In the genomic region with DNA sequence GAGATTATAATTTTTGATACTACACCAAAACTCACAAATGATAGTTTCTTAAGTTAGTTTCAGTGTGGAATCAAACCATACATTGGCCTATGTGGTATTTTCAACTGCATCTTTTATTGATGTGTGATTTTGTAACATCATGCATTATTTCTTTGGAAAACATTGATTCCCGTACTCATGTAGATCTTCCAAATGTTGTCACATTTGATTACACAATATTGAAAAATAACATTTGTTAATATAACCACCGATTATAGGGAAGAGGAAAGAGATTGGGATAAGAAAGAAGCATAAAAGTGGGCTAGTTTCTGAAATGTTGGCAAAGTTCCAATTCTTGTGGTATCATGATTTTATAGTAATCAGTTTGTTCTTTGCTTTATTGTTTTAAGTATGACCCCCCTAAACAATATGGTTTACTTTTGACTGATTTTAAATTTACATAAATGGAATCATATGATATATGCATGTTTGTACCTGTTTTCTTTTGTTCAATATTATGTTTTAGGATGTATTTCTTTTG, we compare ENCODE assay signal across 22 cellular contexts.
DNase-seq lines count a peak whose midpoint lies in the region; ATAC-seq, FAIRE-seq and TF ChIP-seq lines count a peak whose summit lies in the region.
"Had no signal": no experiment of that assay in that cellular context is flagged by ENCODE, and none has a peak within 500 bp of the region (broad histone marks: within the 10 kb centered on the region; RNA-seq: fewer than 3 reads in every experiment).

No MANE protein-coding gene starts in this region.

- no peaks in the 10 kb centered on the region for H4K20me1 ChIP-seq in HepG2 (ENCODE audit: insufficient read depth, low read length)
- H4K20me1 ChIP-seq: BLaER1 had no signal

- H3K27me3 ChIP-seq in HepG2 (ENCODE audit: control insufficient read depth in 1 of 2, insufficient read depth in 2 of 2, low read length in 2 of 2) (no peaks in the 10 kb centered on the region), right lobe of liver (no peaks in the 10 kb centered on the region), adipocyte (replicated peaks; ENCODE audit: control insufficient read depth, insufficient read depth, low read length) (no peaks in the 10 kb centered on the region)
- H3K27me3 ChIP-seq: BLaER1 had no signal

- FAIRE-seq in HepG2 (lab: Jason Lieb, UNC), result no peak
- FAIRE-seq: GM12891, GM18507, H1 had no signal

- in situ Hi-C loops in HepG2 (cut with HindIII; ENCODE audit: extremely low pct_ligation_motif_present, low pct_unique_long_range_greater_than_20kb), result no loop called here

- TF ChIP-seq CTCF in HepG2 (CRISPR knock-in tag; IDR thresholded peaks at IDR 0.05) (no peak), right lobe of liver (IDR thresholded peaks at IDR 0.05) (no peak)

- peak; percentile 8 for DNase-seq in DMS 273 (lab: John Stamatoyannopoulos, UW; ENCODE audit: unreplicated experiment)
- DNase-seq in DMS 273 treated with DMSO at 0.1 percent for 48 hours (lab: John Stamatoyannopoulos, UW), result no peak
- no peak for DNase-seq in HepG2 (ENCODE audit: low spot score)
- DNase-seq in right lobe of liver, result no peak
- peak; percentile 15 for DNase-seq in adipocyte (ENCODE audit: low read depth)
- peak; percentile 12 for DNase-seq in fibroblast of peridontal ligament (ENCODE audit: extremely low read depth)
- DNase-seq in activated CD4-positive, alpha-beta T cell treated with anti-CD3 and anti-CD28 coated beads, Interleukin-2, amount 50 U/mL, for 1 hour, result no peak
- DNase-seq: Caco-2; CD4-positive, CD25-positive, alpha-beta regulatory T cell; CD8-positive, alpha-beta T cell; DMS53; DMS79 treated with DMSO at 0.1 percent for 48 hours; GF-D8; H7; HCEC 1CT had no signal

- no TSS peak for BruUV-seq in HepG2 (replicated peaks; lab: Mats Ljungman, UMichigan)

- CTCF ChIA-PET in HepG2 (lab: Yijun Ruan, JAX; ENCODE audit: low intra/inter-chr PET ratio, low total read pairs), result no interaction called here

- H3K27ac ChIP-seq in HepG2 (ENCODE audit: extremely low read length, insufficient read depth, low read length) (no peak overlapping the region), right lobe of liver (no peak overlapping the region)
- H3K27ac ChIP-seq: 22Rv1, BLaER1, C4-2B had no signal

- TF ChIP-seq POLR2A in HepG2 (IDR thresholded peaks at IDR 0.05; ENCODE audit: insufficient read depth in 1 of 2, low read depth in 2 of 2, low read length in 2 of 2) (no peak), right lobe of liver (IDR thresholded peaks at IDR 0.05) (no peak)

- H3K4me2 ChIP-seq in HepG2 (ENCODE audit: low read depth, low read length), result no peak overlapping the region
- H3K4me2 ChIP-seq: BLaER1 had no signal

- no peaks in the 10 kb centered on the region for H3K9me3 ChIP-seq in HepG2 (ENCODE audit: low read length)
- H3K9me3 ChIP-seq in right lobe of liver, result no peaks in the 10 kb centered on the region
- H3K9me3 ChIP-seq in adipocyte (ENCODE audit: control insufficient read depth, low read length), result no peaks in the 10 kb centered on the region
- H3K9me3 ChIP-seq: BLaER1, Caco-2 had no signal

- POLR2A ChIA-PET in HepG2 (lab: Yijun Ruan, JAX), result no interaction called here

- no peak for TF ChIP-seq RAD21 in HepG2 (CRISPR knock-in tag; IDR thresholded peaks at IDR 0.05)

- WGBS in HepG2 (ENCODE audit: low lambda C conversion rate), result 93% methylated on average over 2 of the region's 2 CpGs
- WGBS in right lobe of liver (ENCODE audit: insufficient coverage, low coverage, low lambda C conversion rate, missing lambda C conversion rate), result 21% methylated on average over 2 of the region's 2 CpGs

- H2AFZ ChIP-seq in HepG2 (ENCODE audit: low read length), result no peak overlapping the region

- TF ChIP-seq EP300 in HepG2 (IDR thresholded peaks at IDR 0.05; ENCODE audit: low read depth in 2 of 2, low read length in 2 of 2) (no peak), HepG2 (CRISPR knock-in tag; IDR thresholded peaks at IDR 0.05; ENCODE audit: borderline replicate concordance) (no peak)

- intact Hi-C loops in HepG2 (cut with micrococcal nuclease; ENCODE audit: unreplicated experiment) (no loop called here), right lobe of liver (cut with DNase I) (no loop called here)

- H3K36me3 ChIP-seq in HepG2 (replicated peaks in 1 of 2; ENCODE audit: control insufficient read depth in 1 of 2, insufficient read depth in 2 of 2, low read length in 2 of 2) (peaks cover 8 to 59% of the 10 kb centered on the region in 2 experiments), right lobe of liver (no peaks in the 10 kb centered on the region), adipocyte (ENCODE audit: control insufficient read depth, insufficient read depth, low read length, severe bottlenecking) (peaks cover 5% of the 10 kb centered on the region)
- H3K36me3 ChIP-seq: BLaER1 had no signal

- H3K4me3 ChIP-seq in HepG2 (replicated peaks in 1 of 3; ENCODE audit: insufficient read depth in 1 of 3, low read depth in 2 of 3, low read length in 3 of 3) (no peak overlapping the region), right lobe of liver (no peak overlapping the region), adipocyte (ENCODE audit: low read length) (no peak overlapping the region)
- H3K4me3 ChIP-seq: BLaER1 had no signal

- no peaks in the 10 kb centered on the region for H3K79me2 ChIP-seq in HepG2 (ENCODE audit: insufficient read depth, low read length)

- H3K9ac ChIP-seq in HepG2 (ENCODE audit: insufficient read depth, low read depth, low read length) (no peak overlapping the region), adipocyte (ENCODE audit: low read length) (no peak overlapping the region)
- H3K9ac ChIP-seq: BLaER1 had no signal

- ATAC-seq in HepG2 (no peak), right lobe of liver (no peak), HG03039 (IDR thresholded peaks at IDR 0.05; ENCODE audit: unreplicated experiment) (no peak)
- ATAC-seq: CD8-positive, alpha-beta T cell had no signal

- no peaks in the 10 kb centered on the region for H3K4me1 ChIP-seq in HepG2 (ENCODE audit: insufficient read depth, low read length)
- H3K4me1 ChIP-seq in right lobe of liver, result no peaks in the 10 kb centered on the region
- H3K4me1 ChIP-seq in adipocyte (ENCODE audit: control insufficient read depth, insufficient read depth, low read length), result peaks cover 16% of the 10 kb centered on the region
- H3K4me1 ChIP-seq: BLaER1, Caco-2 had no signal

TF ChIP-seq in HepG2, 621 proteins besides CTCF, POLR2A, EP300 and RAD21:
- TF ChIP-seq ZNF30 (CRISPR knock-in tag; IDR thresholded peaks at IDR 0.05) (no peak), ZFP36L1 (CRISPR knock-in tag; IDR thresholded peaks at IDR 0.05) (no peak), NFKBIZ (CRISPR knock-in tag; IDR thresholded peaks at IDR 0.05) (no peak), CEBPB (IDR thresholded peaks at IDR 0.05; ENCODE audit: borderline replicate concordance, low read depth, low read length) (peak; percentile 62; the same call in 1 of the 2 replicates)

Comparison
In these comparisons a context has a peak if more than half of its experiments do, and no peak if none do; other contexts are left out.
1. DNase-seq: peak in DMS 273 (single experiment), adipocyte (single experiment) and fibroblast of peridontal ligament (single experiment); none in DMS 273 treated with DMSO at 0.1 percent for 48 hours (single experiment), HepG2 (single experiment), right lobe of liver (0 of 3) and activated CD4-positive, alpha-beta T cell treated with anti-CD3 and anti-CD28 coated beads, Interleukin-2, amount 50 U/mL, for 1 hour (single experiment).